In the genomic region with DNA sequence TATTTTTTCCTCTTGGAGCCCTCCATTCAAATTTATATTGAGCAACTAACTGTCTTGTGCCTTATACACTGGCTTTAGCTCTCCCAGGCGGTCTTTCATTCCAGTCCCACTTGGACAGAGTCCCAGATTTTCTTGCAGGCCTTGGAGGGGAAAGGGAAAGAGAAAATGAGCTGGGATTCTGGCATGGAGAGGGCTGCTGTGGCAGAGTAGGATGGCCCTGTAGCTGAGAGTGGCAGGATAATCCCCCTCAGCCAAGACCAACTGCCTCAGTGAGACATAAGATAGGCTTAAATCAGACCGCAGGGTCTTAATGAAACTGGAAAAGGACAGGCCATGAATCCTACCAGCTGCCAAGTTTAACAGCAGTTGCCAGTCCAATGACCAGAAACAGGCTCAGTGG, we compare ENCODE assay signal across 16 cellular contexts.
A peak's percentile ranks its signal among the peaks of the same experiment; 100 is the strongest.
DNase-seq lines count a peak whose midpoint lies in the region; FAIRE-seq and TF ChIP-seq lines count a peak whose summit lies in the region.
"Had no signal": no experiment of that assay in that cellular context is flagged by ENCODE, and none has a peak within 500 bp of the region (broad histone marks: within the 10 kb centered on the region; RNA-seq: fewer than 3 reads in every experiment).

No MANE protein-coding gene starts in this region.

- H3K4me1 Mint-ChIP-seq in nephron (peaks cover 14% of the 10 kb centered on the region), MCF 10A (ENCODE audit: insufficient read depth, unreplicated experiment) (no peaks in the 10 kb centered on the region)
- H3K4me1 Mint-ChIP-seq in activated CD4-positive, alpha-beta memory T cell treated with anti-CD3 and anti-CD28 coated beads for 36 hours (ENCODE audit: low read depth), result no peaks in the 10 kb centered on the region
- H3K4me1 Mint-ChIP-seq: stimulated activated memory B cell treated with anti-CD40 and anti-IgM and Interleukin-4, amounts not matched to agents 10 μg/mL and 1 μg/mL and 100 μg/mL, for 72 hours; T-cell had no signal

- TF ChIP-seq POLR2A in GM12892 (IDR thresholded peaks at IDR 0.05; ENCODE audit: low read depth, low read length), result no peak

- H3K9me3 Mint-ChIP-seq in nephron (no peaks in the 10 kb centered on the region), MCF 10A (ENCODE audit: unreplicated experiment) (no peaks in the 10 kb centered on the region)
- H3K9me3 Mint-ChIP-seq in activated CD4-positive, alpha-beta memory T cell treated with anti-CD3 and anti-CD28 coated beads for 36 hours, result no peaks in the 10 kb centered on the region
- H3K9me3 Mint-ChIP-seq: activated T-cell treated with anti-CD3 and anti-CD28 coated beads, Interleukin-2, amount 50 U/mL, for 24 hours; effector memory CD8-positive, alpha-beta T cell; T-cell had no signal

- FAIRE-seq in GM12892 (lab: Jason Lieb, UNC), result no peak

- no peaks in the 10 kb centered on the region for H3K27me3 Mint-ChIP-seq in nephron (ENCODE audit: low read depth)
- H3K27me3 Mint-ChIP-seq in activated CD4-positive, alpha-beta memory T cell treated with anti-CD3 and anti-CD28 coated beads for 36 hours, result peaks cover 13% of the 10 kb centered on the region
- H3K27me3 Mint-ChIP-seq in MCF 10A (ENCODE audit: insufficient read depth, unreplicated experiment), result peaks cover 91% of the 10 kb centered on the region

- peak; percentile 69 for DNase-seq in DMS 273 (lab: John Stamatoyannopoulos, UW; ENCODE audit: unreplicated experiment)
- DNase-seq in NCI-H69 (lab: John Stamatoyannopoulos, UW), result peak; percentile 9
- peak; percentile 6 for DNase-seq in fibroblast of peridontal ligament (ENCODE audit: extremely low read depth)
- no peak for DNase-seq in activated CD4-positive, alpha-beta memory T cell treated with anti-CD3 and anti-CD28 coated beads for 36 hours
- no peak for DNase-seq in MCF 10A (ENCODE audit: unreplicated experiment)
- DNase-seq in GM12892 (ENCODE audit: insufficient read length), result no peak
- no peak for DNase-seq in A172 (ENCODE audit: low spot score)
- DNase-seq: activated T-cell treated with anti-CD3 and anti-CD28 coated beads, Interleukin-2, amount 50 U/mL, for 24 hours; effector memory CD8-positive, alpha-beta T cell; mammary epithelial cell; NCI-H1930; stimulated activated CD4-positive, alpha-beta T cell treated with anti-CD3 and anti-CD28 coated beads, Interleukin-2, amount 100 ng/mL, for 48 hours; T-cell had no signal

- intact Hi-C loops in activated CD4-positive, alpha-beta memory T cell treated with anti-CD3 and anti-CD28 coated beads for 36 hours (cut with micrococcal nuclease), result no loop called here
- intact Hi-C loops in MCF 10A (cut with micrococcal nuclease), result no loop called here

- POLR2A ChIA-PET in activated CD4-positive, alpha-beta memory T cell treated with anti-CD3 and anti-CD28 coated beads for 36 hours (lab: Charles Lee), result no interaction called here
- POLR2A ChIA-PET in MCF 10A (lab: Yijun Ruan, JAX), result no interaction called here

- H3K4me3 Mint-ChIP-seq in nephron, result no peak overlapping the region
- H3K4me3 Mint-ChIP-seq in activated CD4-positive, alpha-beta memory T cell treated with anti-CD3 and anti-CD28 coated beads for 36 hours, result no peak overlapping the region
- no peak overlapping the region for H3K4me3 Mint-ChIP-seq in MCF 10A (ENCODE audit: unreplicated experiment)
- H3K4me3 Mint-ChIP-seq: activated T-cell treated with anti-CD3 and anti-CD28 coated beads, Interleukin-2, amount 50 U/mL, for 24 hours; effector memory CD8-positive, alpha-beta T cell; stimulated activated memory B cell treated with anti-CD40 and anti-IgM and Interleukin-4, amounts not matched to agents 10 μg/mL and 1 μg/mL and 100 μg/mL, for 72 hours; T-cell had no signal

- no peak for TF ChIP-seq CTCF in nephron (IDR thresholded peaks at IDR 0.05; ENCODE audit: unreplicated experiment in 3 of 3)
- no peak for TF ChIP-seq CTCF in MCF 10A (IDR thresholded peaks at IDR 0.05; ENCODE audit: unreplicated experiment)

- H3K27ac Mint-ChIP-seq in nephron (peak overlapping the region in 2 of 3 experiments; percentile 41 to 67), MCF 10A (ENCODE audit: low read depth, unreplicated experiment) (no peak overlapping the region)
- H3K27ac Mint-ChIP-seq in activated CD4-positive, alpha-beta memory T cell treated with anti-CD3 and anti-CD28 coated beads for 36 hours, result no peak overlapping the region
- H3K27ac Mint-ChIP-seq: activated T-cell treated with anti-CD3 and anti-CD28 coated beads, Interleukin-2, amount 50 U/mL, for 24 hours; effector memory CD8-positive, alpha-beta T cell; progenitor cell of endocrine pancreas; stimulated activated memory B cell treated with anti-CD40 and anti-IgM and Interleukin-4, amounts not matched to agents 10 μg/mL and 1 μg/mL and 100 μg/mL, for 72 hours; T-cell had no signal

- CTCF ChIA-PET in activated CD4-positive, alpha-beta memory T cell treated with anti-CD3 and anti-CD28 coated beads for 36 hours (lab: Charles Lee), result no interaction called here
- CTCF ChIA-PET in MCF 10A (lab: Yijun Ruan, JAX), result interaction anchor here (1.5 kb wide), 1 partner anchor 10 kb away, joined by 5 read pairs; no protein-coding TSS in a partner anchor

- no TSS peak for BruUV-seq in MCF 10A (replicated peaks; lab: Mats Ljungman, UMichigan)

- H3K36me3 Mint-ChIP-seq in nephron (ENCODE audit: low read depth) (no peaks in the 10 kb centered on the region), MCF 10A (ENCODE audit: insufficient read depth, unreplicated experiment) (no peaks in the 10 kb centered on the region)
- H3K36me3 Mint-ChIP-seq in activated CD4-positive, alpha-beta memory T cell treated with anti-CD3 and anti-CD28 coated beads for 36 hours, result no peaks in the 10 kb centered on the region
- H3K36me3 Mint-ChIP-seq: stimulated activated memory B cell treated with anti-CD40 and anti-IgM and Interleukin-4, amounts not matched to agents 10 μg/mL and 1 μg/mL and 100 μg/mL, for 72 hours; T-cell had no signal

Comparison
In these comparisons a context has a peak if more than half of its experiments do, and no peak if none do; other contexts are left out.
1. DNase-seq: peak in DMS 273 (single experiment), NCI-H69 (single experiment) and fibroblast of peridontal ligament (single experiment); none in activated CD4-positive, alpha-beta memory T cell treated with anti-CD3 and anti-CD28 coated beads for 36 hours (single experiment), MCF 10A (single experiment), GM12892 (single experiment) and A172 (single experiment).
2. H3K27ac Mint-ChIP-seq: peak in nephron (2 of 3); none in activated CD4-positive, alpha-beta memory T cell treated with anti-CD3 and anti-CD28 coated beads for 36 hours (single experiment) and MCF 10A (single experiment).